20 cellular contexts compared by ENCODE assay signal in genomic region chr1:101971309-101971708, GRCh38. TPM values are rescaled to one million over a fixed set of nuclear protein-coding genes. Genes with fewer than 3 reads are reported as not detected.
DNase-seq lines count a peak whose midpoint lies in the region; ATAC-seq and TF ChIP-seq lines count a peak whose summit lies in the region.
"Had no signal": no experiment of that assay in that cellular context is flagged by ENCODE, and none has a peak within 500 bp of the region (broad histone marks: within the 10 kb centered on the region; RNA-seq: fewer than 3 reads in every experiment).

No MANE protein-coding gene starts in this region.

- TF ChIP-seq POLR2A in breast epithelium (IDR thresholded peaks at IDR 0.05), result no peak
- no peak for TF ChIP-seq POLR2A in spleen (IDR thresholded peaks at IDR 0.05)

- no TSS peak for BruUV-seq in MCF 10A (replicated peaks; lab: Mats Ljungman, UMichigan)

- no peak overlapping the region for H3K27ac Mint-ChIP-seq in MCF 10A (ENCODE audit: low read depth, unreplicated experiment)
- no peak overlapping the region for H3K27ac Mint-ChIP-seq in type B pancreatic cell
- H3K27ac Mint-ChIP-seq: activated T-helper 17 cell treated with anti-CD3 and anti-CD28 coated beads, Interleukin-2, amount 50 U/mL, for 72 hours; WTC11 had no signal

- H3K36me3 ChIP-seq in breast epithelium (no peaks in the 10 kb centered on the region), spleen (no peaks in the 10 kb centered on the region)
- H3K36me3 ChIP-seq: upper lobe of right lung had no signal

- H3K4me3 Mint-ChIP-seq in MCF 10A (ENCODE audit: unreplicated experiment) (no peak overlapping the region), type B pancreatic cell (no peak overlapping the region)
- H3K4me3 Mint-ChIP-seq: activated T-helper 17 cell treated with anti-CD3 and anti-CD28 coated beads, Interleukin-2, amount 50 U/mL, for 72 hours; WTC11 had no signal

- H3K4me1 ChIP-seq in breast epithelium, result no peaks in the 10 kb centered on the region
- H3K4me1 ChIP-seq in spleen, result no peaks in the 10 kb centered on the region
- H3K4me1 ChIP-seq: upper lobe of right lung had no signal

- H3K27me3 Mint-ChIP-seq in MCF 10A (ENCODE audit: insufficient read depth, unreplicated experiment) (peaks cover 87% of the 10 kb centered on the region), type B pancreatic cell (peaks cover 3% of the 10 kb centered on the region)
- H3K27me3 Mint-ChIP-seq: activated T-helper 17 cell treated with anti-CD3 and anti-CD28 coated beads, Interleukin-2, amount 50 U/mL, for 72 hours had no signal

- ATAC-seq in GM18520 (IDR thresholded peaks at IDR 0.05; ENCODE audit: unreplicated experiment), result no peak
- ATAC-seq: activated T-helper 17 cell treated with anti-CD3 and anti-CD28 coated beads, Interleukin-2, amount 50 U/mL, for 72 hours; upper lobe of right lung; WTC11 had no signal

- H3K36me3 Mint-ChIP-seq in MCF 10A (ENCODE audit: insufficient read depth, unreplicated experiment) (no peaks in the 10 kb centered on the region), type B pancreatic cell (no peaks in the 10 kb centered on the region)
- H3K36me3 Mint-ChIP-seq: WTC11 had no signal

- no peaks in the 10 kb centered on the region for H3K9me3 Mint-ChIP-seq in MCF 10A (ENCODE audit: unreplicated experiment)
- no peaks in the 10 kb centered on the region for H3K9me3 Mint-ChIP-seq in type B pancreatic cell
- H3K9me3 Mint-ChIP-seq: activated T-helper 17 cell treated with anti-CD3 and anti-CD28 coated beads, Interleukin-2, amount 50 U/mL, for 72 hours; WTC11 had no signal

- H3K4me3 ChIP-seq in breast epithelium (no peak overlapping the region), fibroblast of mammary gland (ENCODE audit: control insufficient read depth, low read depth, low read length) (no peak overlapping the region), spleen (no peak overlapping the region)
- H3K4me3 ChIP-seq: upper lobe of right lung had no signal

- no peaks in the 10 kb centered on the region for H3K4me1 Mint-ChIP-seq in MCF 10A (ENCODE audit: insufficient read depth, unreplicated experiment)
- no peaks in the 10 kb centered on the region for H3K4me1 Mint-ChIP-seq in type B pancreatic cell (ENCODE audit: unreplicated experiment)
- H3K4me1 Mint-ChIP-seq: activated T-helper 17 cell treated with anti-CD3 and anti-CD28 coated beads, Interleukin-2, amount 50 U/mL, for 72 hours had no signal

- TF ChIP-seq CTCF in MCF 10A (IDR thresholded peaks at IDR 0.05; ENCODE audit: unreplicated experiment), result peak; percentile 20
- TF ChIP-seq CTCF in breast epithelium (IDR thresholded peaks at IDR 0.05), result no peak
- TF ChIP-seq CTCF in fibroblast of mammary gland (conservative IDR thresholded peaks at IDR 0.05; ENCODE audit: control insufficient read depth, insufficient read depth, low read depth, low read length), result no peak
- TF ChIP-seq CTCF in type B pancreatic cell (conservative IDR thresholded peaks at IDR 0.05), result peak; percentile 44
- TF ChIP-seq CTCF in spleen (IDR thresholded peaks at IDR 0.05 in 8 of 11, conservative IDR thresholded peaks at IDR 0.05 in 3 of 11), result no peak

- CTCF ChIA-PET in MCF 10A (lab: Yijun Ruan, JAX), result interaction anchor here (0.7 to 1.6 kb wide), 5 partner anchors 9 to 318 kb away, joined by 3 to 6 read pairs (median 4); no protein-coding TSS in a partner anchor

- H3K27me3 ChIP-seq in breast epithelium (no peaks in the 10 kb centered on the region), spleen (replicated peaks in 1 of 7) (no peaks in the 10 kb centered on the region)
- H3K27me3 ChIP-seq: upper lobe of right lung had no signal

- H3K9me3 ChIP-seq in breast epithelium, result no peaks in the 10 kb centered on the region
- no peaks in the 10 kb centered on the region for H3K9me3 ChIP-seq in spleen
- H3K9me3 ChIP-seq: upper lobe of right lung had no signal

- intact Hi-C loops in MCF 10A (cut with micrococcal nuclease), result loop anchor here (1.0 to 10.0 kb wide), 4 partner anchors 147 to 451 kb away; no protein-coding TSS in a partner anchor
- intact Hi-C loops in breast epithelium (cut with DNase I; ENCODE audit: low total_unique reads), result no loop called here
- intact Hi-C loops in spleen (cut with DNase I; ENCODE audit: low total_unique reads), result no loop called here

- DNase-seq in MCF 10A (ENCODE audit: unreplicated experiment), result peak; percentile 16
- no peak for DNase-seq in breast epithelium (ENCODE audit: low spot score in 2 of 2)
- peak; percentile 8 for DNase-seq in RKO (ENCODE audit: low spot score)
- DNase-seq in fibroblast of mammary gland (ENCODE audit: low read depth), result peak; percentile 2
- DNase-seq in type B pancreatic cell (ENCODE audit: extremely low spot score, unreplicated experiment), result no peak
- DNase-seq in spleen, result no peak
- DNase-seq in UCSD-AML1 (lab: John Stamatoyannopoulos, UW; ENCODE audit: unreplicated experiment), result no peak
- DNase-seq: ACHN, amniotic stem cell, midbrain, NCI-H1436, NCI-H345, occipital lobe, upper lobe of right lung had no signal

- POLR2A ChIA-PET in MCF 10A (lab: Yijun Ruan, JAX), result no interaction called here

- no peak overlapping the region for H3K27ac ChIP-seq in breast epithelium
- H3K27ac ChIP-seq in spleen, result no peak overlapping the region
- H3K27ac ChIP-seq: upper lobe of right lung had no signal

- WGBS in spleen, 5 donors, result 55 to 76% (median 69%) methylated on average over 1 of the region's 1 CpG

RNA-seq across cellular contexts. Expression of gene OLFM3, which starts 25.4 kb away (rescaled TPM):
- total RNA-seq in MCF 10A (2022) (not detected in 2 replicates), breast epithelium (not detected), type B pancreatic cell (ENCODE audit: low replicate concordance) (3.8 TPM in 2 replicates), spleen (not detected)
- not detected for polyA plus RNA-seq in spleen
- total RNA-seq: activated CD8-positive, alpha-beta memory T cell treated with anti-CD3 and anti-CD28 coated beads for 36 hours; activated T-helper 17 cell treated with anti-CD3 and anti-CD28 coated beads, Interleukin-2, amount 50 U/mL, for 72 hours; endothelial cell of umbilical vein; upper lobe of right lung had no signal
- polyA plus RNA-seq: endothelial cell of umbilical vein, keratinocyte had no signal

Comparison
In these comparisons a context has a peak if more than half of its experiments do, and no peak if none do; other contexts are left out.
1. DNase-seq: peak in MCF 10A (single experiment), RKO (single experiment) and fibroblast of mammary gland (single experiment); none in breast epithelium (0 of 2), type B pancreatic cell (single experiment), spleen (single experiment) and UCSD-AML1 (single experiment).
2. CTCF ChIP-seq: peak in MCF 10A (single experiment) and type B pancreatic cell (single experiment); none in breast epithelium (0 of 3), fibroblast of mammary gland (single experiment) and spleen (0 of 11).